18 cellular contexts compared by ENCODE assay signal in genomic region chr9:90950600-90950999, GRCh38.
"Had no signal": no experiment of that assay in that cellular context is flagged by ENCODE, and none has a peak within 500 bp of the region (broad histone marks: within the 10 kb centered on the region; RNA-seq: fewer than 3 reads in every experiment).

No MANE protein-coding gene starts in this region.

- H3K36me3 Mint-ChIP-seq: naive thymus-derived CD4-positive, alpha-beta T cell; stimulated activated naive B cell treated with anti-CD40 and anti-IgM and Interleukin-4, amounts not matched to agents 10 μg/mL and 1 μg/mL and 100 μg/mL, for 72 hours had no signal

- H3K4me3 Mint-ChIP-seq: naive thymus-derived CD4-positive, alpha-beta T cell; nephron progenitor cell; stimulated activated naive B cell treated with anti-CD40 and anti-IgM and Interleukin-4, amounts not matched to agents 10 μg/mL and 1 μg/mL and 100 μg/mL, for 72 hours; stimulated activated naive CD8-positive, alpha-beta T cell treated with anti-CD3 and anti-CD28 coated beads, Interleukin-15, amount 100 ng/mL, for 72 hours had no signal

- DNase-seq: colonic mucosa; dermis blood vessel endothelial cell; erythroblast; heart left ventricle; hippocampal formation; kidney glomerular epithelial cell; naive thymus-derived CD4-positive, alpha-beta T cell; nephron progenitor cell; psoas muscle; retina; right lobe of liver; spleen; stimulated activated CD4-positive, alpha-beta T cell treated with anti-CD3 and anti-CD28 coated beads, Interleukin-15, amount 100 ng/mL, for 24 hours; stimulated activated CD4-positive, alpha-beta T cell treated with anti-CD3 and anti-CD28 coated beads, Interleukin-1b, Interleukin-23, amount 100 ng/mL, for 48 hours; stimulated activated CD4-positive, alpha-beta T cell treated with anti-CD3 and anti-CD28 coated beads, Interleukin-4, amount 100 ng/mL, for 4 hours; stimulated activated naive B cell treated with anti-CD40 and anti-IgM and Interleukin-4, amounts not matched to agents 10 μg/mL and 1 μg/mL and 100 μg/mL, for 72 hours; stimulated activated naive CD8-positive, alpha-beta T cell treated with anti-CD3 and anti-CD28 coated beads, Interleukin-15, amount 100 ng/mL, for 72 hours; testis had no signal

- H3K9me3 Mint-ChIP-seq: naive thymus-derived CD4-positive, alpha-beta T cell; nephron progenitor cell; stimulated activated naive B cell treated with anti-CD40 and anti-IgM and Interleukin-4, amounts not matched to agents 10 μg/mL and 1 μg/mL and 100 μg/mL, for 72 hours; stimulated activated naive CD8-positive, alpha-beta T cell treated with anti-CD3 and anti-CD28 coated beads, Interleukin-15, amount 100 ng/mL, for 72 hours had no signal

- H3K4me1 Mint-ChIP-seq: stimulated activated naive CD8-positive, alpha-beta T cell treated with anti-CD3 and anti-CD28 coated beads, Interleukin-15, amount 100 ng/mL, for 72 hours had no signal

- H3K27ac Mint-ChIP-seq: naive thymus-derived CD4-positive, alpha-beta T cell; nephron progenitor cell; stimulated activated naive B cell treated with anti-CD40 and anti-IgM and Interleukin-4, amounts not matched to agents 10 μg/mL and 1 μg/mL and 100 μg/mL, for 72 hours; stimulated activated naive CD8-positive, alpha-beta T cell treated with anti-CD3 and anti-CD28 coated beads, Interleukin-15, amount 100 ng/mL, for 72 hours had no signal
